2 cellular contexts compared by ENCODE assay signal in the genomic region with DNA sequence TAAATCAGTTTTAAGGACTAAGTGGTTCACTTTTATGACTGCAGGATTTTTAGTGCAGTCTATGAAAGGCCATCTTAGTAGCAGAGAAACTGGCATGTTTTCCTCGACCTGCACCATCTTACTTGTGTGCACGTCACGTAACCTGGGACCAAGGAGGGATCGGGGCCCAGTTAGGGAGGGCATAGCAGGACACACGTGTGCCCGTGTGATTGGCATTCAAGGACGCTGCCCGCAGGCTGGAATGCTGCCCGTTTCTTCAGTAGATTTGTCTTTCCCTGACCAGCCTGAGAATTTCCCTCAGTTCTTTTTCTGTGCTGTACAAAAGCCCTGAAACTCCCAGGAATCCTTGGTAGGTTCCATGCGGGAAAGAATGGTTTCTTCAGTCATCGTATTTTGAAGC.
TF ChIP-seq lines count a peak whose summit lies in the region.

No MANE protein-coding gene starts in this region.

TF ChIP-seq in GM23338, 12 proteins besides CTCF, POLR2A, EP300 and RAD21 (continued from another document):
- TF ChIP-seq, protein P1, sequence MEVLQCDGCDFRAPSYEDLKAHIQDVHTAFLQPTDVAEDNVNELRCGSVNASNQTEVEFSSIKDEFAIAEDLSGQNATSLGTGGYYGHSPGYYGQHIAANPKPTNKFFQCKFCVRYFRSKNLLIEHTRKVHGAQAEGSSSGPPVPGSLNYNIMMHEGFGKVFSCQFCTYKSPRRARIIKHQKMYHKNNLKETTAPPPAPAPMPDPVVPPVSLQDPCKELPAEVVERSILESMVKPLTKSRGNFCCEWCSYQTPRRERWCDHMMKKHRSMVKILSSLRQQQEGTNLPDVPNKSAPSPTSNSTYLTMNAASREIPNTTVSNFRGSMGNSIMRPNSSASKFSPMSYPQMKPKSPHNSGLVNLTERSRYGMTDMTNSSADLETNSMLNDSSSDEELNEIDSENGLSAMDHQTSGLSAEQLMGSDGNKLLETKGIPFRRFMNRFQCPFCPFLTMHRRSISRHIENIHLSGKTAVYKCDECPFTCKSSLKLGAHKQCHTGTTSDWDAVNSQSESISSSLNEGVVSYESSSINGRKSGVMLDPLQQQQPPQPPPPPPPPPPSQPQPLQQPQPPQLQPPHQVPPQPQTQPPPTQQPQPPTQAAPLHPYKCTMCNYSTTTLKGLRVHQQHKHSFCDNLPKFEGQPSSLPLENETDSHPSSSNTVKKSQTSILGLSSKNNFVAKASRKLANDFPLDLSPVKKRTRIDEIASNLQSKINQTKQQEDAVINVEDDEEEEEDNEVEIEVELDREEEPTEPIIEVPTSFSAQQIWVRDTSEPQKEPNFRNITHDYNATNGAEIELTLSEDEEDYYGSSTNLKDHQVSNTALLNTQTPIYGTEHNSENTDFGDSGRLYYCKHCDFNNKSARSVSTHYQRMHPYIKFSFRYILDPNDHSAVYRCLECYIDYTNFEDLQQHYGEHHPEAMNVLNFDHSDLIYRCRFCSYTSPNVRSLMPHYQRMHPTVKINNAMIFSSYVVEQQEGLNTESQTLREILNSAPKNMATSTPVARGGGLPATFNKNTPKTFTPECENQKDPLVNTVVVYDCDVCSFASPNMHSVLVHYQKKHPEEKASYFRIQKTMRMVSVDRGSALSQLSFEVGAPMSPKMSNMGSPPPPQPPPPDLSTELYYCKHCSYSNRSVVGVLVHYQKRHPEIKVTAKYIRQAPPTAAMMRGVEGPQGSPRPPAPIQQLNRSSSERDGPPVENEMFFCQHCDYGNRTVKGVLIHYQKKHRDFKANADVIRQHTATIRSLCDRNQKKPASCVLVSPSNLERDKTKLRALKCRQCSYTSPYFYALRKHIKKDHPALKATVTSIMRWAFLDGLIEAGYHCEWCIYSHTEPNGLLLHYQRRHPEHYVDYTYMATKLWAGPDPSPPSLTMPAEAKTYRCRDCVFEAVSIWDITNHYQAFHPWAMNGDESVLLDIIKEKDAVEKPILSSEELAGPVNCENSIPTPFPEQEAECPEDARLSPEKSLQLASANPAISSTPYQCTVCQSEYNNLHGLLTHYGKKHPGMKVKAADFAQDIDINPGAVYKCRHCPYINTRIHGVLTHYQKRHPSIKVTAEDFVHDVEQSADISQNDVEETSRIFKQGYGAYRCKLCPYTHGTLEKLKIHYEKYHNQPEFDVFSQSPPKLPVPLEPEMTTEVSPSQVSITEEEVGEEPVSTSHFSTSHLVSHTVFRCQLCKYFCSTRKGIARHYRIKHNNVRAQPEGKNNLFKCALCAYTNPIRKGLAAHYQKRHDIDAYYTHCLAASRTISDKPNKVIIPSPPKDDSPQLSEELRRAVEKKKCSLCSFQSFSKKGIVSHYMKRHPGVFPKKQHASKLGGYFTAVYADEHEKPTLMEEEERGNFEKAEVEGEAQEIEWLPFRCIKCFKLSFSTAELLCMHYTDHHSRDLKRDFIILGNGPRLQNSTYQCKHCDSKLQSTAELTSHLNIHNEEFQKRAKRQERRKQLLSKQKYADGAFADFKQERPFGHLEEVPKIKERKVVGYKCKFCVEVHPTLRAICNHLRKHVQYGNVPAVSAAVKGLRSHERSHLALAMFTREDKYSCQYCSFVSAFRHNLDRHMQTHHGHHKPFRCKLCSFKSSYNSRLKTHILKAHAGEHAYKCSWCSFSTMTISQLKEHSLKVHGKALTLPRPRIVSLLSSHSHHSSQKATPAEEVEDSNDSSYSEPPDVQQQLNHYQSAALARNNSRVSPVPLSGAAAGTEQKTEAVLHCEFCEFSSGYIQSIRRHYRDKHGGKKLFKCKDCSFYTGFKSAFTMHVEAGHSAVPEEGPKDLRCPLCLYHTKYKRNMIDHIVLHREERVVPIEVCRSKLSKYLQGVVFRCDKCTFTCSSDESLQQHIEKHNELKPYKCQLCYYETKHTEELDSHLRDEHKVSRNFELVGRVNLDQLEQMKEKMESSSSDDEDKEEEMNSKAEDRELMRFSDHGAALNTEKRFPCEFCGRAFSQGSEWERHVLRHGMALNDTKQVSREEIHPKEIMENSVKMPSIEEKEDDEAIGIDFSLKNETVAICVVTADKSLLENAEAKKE (CRISPR knock-in tag; IDR thresholded peaks at IDR 0.05), result no peak
- TF ChIP-seq, protein P2, sequence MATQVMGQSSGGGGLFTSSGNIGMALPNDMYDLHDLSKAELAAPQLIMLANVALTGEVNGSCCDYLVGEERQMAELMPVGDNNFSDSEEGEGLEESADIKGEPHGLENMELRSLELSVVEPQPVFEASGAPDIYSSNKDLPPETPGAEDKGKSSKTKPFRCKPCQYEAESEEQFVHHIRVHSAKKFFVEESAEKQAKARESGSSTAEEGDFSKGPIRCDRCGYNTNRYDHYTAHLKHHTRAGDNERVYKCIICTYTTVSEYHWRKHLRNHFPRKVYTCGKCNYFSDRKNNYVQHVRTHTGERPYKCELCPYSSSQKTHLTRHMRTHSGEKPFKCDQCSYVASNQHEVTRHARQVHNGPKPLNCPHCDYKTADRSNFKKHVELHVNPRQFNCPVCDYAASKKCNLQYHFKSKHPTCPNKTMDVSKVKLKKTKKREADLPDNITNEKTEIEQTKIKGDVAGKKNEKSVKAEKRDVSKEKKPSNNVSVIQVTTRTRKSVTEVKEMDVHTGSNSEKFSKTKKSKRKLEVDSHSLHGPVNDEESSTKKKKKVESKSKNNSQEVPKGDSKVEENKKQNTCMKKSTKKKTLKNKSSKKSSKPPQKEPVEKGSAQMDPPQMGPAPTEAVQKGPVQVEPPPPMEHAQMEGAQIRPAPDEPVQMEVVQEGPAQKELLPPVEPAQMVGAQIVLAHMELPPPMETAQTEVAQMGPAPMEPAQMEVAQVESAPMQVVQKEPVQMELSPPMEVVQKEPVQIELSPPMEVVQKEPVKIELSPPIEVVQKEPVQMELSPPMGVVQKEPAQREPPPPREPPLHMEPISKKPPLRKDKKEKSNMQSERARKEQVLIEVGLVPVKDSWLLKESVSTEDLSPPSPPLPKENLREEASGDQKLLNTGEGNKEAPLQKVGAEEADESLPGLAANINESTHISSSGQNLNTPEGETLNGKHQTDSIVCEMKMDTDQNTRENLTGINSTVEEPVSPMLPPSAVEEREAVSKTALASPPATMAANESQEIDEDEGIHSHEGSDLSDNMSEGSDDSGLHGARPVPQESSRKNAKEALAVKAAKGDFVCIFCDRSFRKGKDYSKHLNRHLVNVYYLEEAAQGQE (IDR thresholded peaks at IDR 0.05; ENCODE audit: unreplicated experiment), result no peak
- TF ChIP-seq JUNB (IDR thresholded peaks at IDR 0.05; ENCODE audit: unreplicated experiment) (no peak), EZH2phosphoT487 (IDR thresholded peaks at IDR 0.05; ENCODE audit: unreplicated experiment) (no peak), ZNF114 (CRISPR knock-in tag; IDR thresholded peaks at IDR 0.05) (no peak), POLR2AphosphoS5 (IDR thresholded peaks at IDR 0.05; ENCODE audit: low read depth) (no peak), STAT1 (IDR thresholded peaks at IDR 0.05; ENCODE audit: unreplicated experiment) (no peak), EZH2 (IDR thresholded peaks at IDR 0.05; ENCODE audit: low read depth, unreplicated experiment) (no peak), CREB1 (CRISPR knock-in tag; IDR thresholded peaks at IDR 0.05; ENCODE audit: low read depth) (no peak)
TF ChIP-seq in GM23338: peak in this region for 0.

TF ChIP-seq in WTC11, 78 proteins besides CTCF, POLR2A, EP300 and RAD21 (continued from another document):
- no peak for TF ChIP-seq NR3C1 (CRISPR knock-in tag; conservative IDR thresholded peaks at IDR 0.05; ENCODE audit: low read depth)
- no peak for TF ChIP-seq ZNF317 (CRISPR knock-in tag; IDR thresholded peaks at IDR 0.05; ENCODE audit: borderline replicate concordance, low read depth)
- TF ChIP-seq, protein P3, sequence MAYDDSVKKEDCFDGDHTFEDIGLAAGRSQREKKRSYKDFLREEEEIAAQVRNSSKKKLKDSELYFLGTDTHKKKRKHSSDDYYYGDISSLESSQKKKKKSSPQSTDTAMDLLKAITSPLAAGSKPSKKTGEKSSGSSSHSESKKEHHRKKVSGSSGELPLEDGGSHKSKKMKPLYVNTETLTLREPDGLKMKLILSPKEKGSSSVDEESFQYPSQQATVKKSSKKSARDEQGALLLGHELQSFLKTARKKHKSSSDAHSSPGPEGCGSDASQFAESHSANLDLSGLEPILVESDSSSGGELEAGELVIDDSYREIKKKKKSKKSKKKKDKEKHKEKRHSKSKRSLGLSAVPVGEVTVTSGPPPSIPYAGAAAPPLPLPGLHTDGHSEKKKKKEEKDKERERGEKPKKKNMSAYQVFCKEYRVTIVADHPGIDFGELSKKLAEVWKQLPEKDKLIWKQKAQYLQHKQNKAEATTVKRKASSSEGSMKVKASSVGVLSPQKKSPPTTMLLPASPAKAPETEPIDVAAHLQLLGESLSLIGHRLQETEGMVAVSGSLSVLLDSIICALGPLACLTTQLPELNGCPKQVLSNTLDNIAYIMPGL (CRISPR knock-in tag; IDR thresholded peaks at IDR 0.05), result no peak
- TF ChIP-seq IRF2 (CRISPR knock-in tag; IDR thresholded peaks at IDR 0.05; ENCODE audit: borderline replicate concordance, low read depth), result no peak
